23 cellular contexts compared by ENCODE assay signal in the genomic region with DNA sequence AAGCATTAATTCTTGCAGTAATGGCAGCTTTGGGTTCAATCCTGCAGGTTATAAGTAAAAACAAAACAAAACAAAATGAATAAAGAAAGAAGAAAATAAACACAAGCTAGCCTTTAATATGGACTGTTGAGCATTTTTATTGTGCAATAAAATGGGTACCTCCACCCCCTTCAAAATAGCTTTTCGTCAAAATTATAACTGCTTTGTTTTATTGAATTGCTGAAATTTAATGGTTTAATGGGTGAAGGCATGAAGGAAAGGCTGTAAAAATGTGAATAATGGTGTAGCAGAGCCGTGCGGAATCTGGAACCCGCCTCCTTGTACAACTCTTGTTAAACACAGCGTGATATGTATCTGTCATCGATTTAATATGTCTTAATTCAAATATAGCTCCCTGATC. TPM values are rescaled to one million over a fixed set of nuclear protein-coding genes. Genes with fewer than 3 reads are reported as not detected.
"Had no signal": no experiment of that assay in that cellular context is flagged by ENCODE, and none has a peak within 500 bp of the region (broad histone marks: within the 10 kb centered on the region; RNA-seq: fewer than 3 reads in every experiment).

No MANE protein-coding gene starts in this region.

- H2AFZ ChIP-seq: hepatocyte had no signal

- H3K4me3 ChIP-seq: body of pancreas, coronary artery, esophagus squamous epithelium, hepatocyte, left lung, smooth muscle cell, upper lobe of right lung had no signal

- ATAC-seq: activated naive CD4-positive, alpha-beta T cell treated with anti-CD3 and anti-CD28 coated beads, Interleukin-2, amount 50 U/mL, for 72 hours; body of pancreas; left lung; right cardiac atrium; stimulated activated naive CD8-positive, alpha-beta T cell treated with anti-CD3 and anti-CD28 coated beads, Interleukin-15, Interleukin-2, amounts not matched to agents 100 U/mL and 50 U/mL, for 24 hours; upper lobe of right lung had no signal

- H3K27ac ChIP-seq: body of pancreas, coronary artery, esophagus squamous epithelium, hepatocyte, left lung, upper lobe of right lung had no signal

- H3K36me3 ChIP-seq: esophagus squamous epithelium, left lung, upper lobe of right lung had no signal

- H3K9me3 Mint-ChIP-seq: central memory CD8-positive, alpha-beta T cell had no signal

- H3K4me3 Mint-ChIP-seq: central memory CD8-positive, alpha-beta T cell; T-helper 2 cell treated with Interferon-gamma antibody and Interleukin-4, amounts not matched to agents 5 μg/mL and 100 μg/mL, for 36 hours had no signal

- H3K4me2 ChIP-seq: hepatocyte, smooth muscle cell had no signal

- H3K27ac Mint-ChIP-seq: activated naive CD4-positive, alpha-beta T cell treated with anti-CD3 and anti-CD28 coated beads, Interleukin-2, amount 50 U/mL, for 72 hours; activated T-helper 2 cell treated with anti-CD3 and anti-CD28 coated beads, Interferon-gamma antibody, Interleukin-2, Interleukin-4, amounts not matched to agents 10 μg/mL and 5 μg/mL and 100 μg/mL, durations not matched to agents 14 hours and 24 hours and 36 hours; progenitor cell of endocrine pancreas; T-helper 2 cell treated with Interferon-gamma antibody and Interleukin-4, amounts not matched to agents 5 μg/mL and 100 μg/mL, for 36 hours had no signal

- H3K9me3 ChIP-seq: body of pancreas, left lung, upper lobe of right lung had no signal

- H3K79me2 ChIP-seq: hepatocyte had no signal

- FAIRE-seq: kidney had no signal

- DNase-seq: activated CD4-positive, alpha-beta T cell treated with anti-CD3 and anti-CD28 coated beads, Interleukin-2, amount 10 ng/mL, durations not matched to agents 7 days and 5 days; amygdala; body of pancreas; effector CD4-positive, alpha-beta T cell; esophagus squamous epithelium; kidney; left lung; mammary epithelial cell; occipital lobe; right cardiac atrium; stimulated activated naive CD8-positive, alpha-beta T cell treated with anti-CD3 and anti-CD28 coated beads, Interleukin-15, Interleukin-2, amounts not matched to agents 100 U/mL and 50 U/mL, for 24 hours; upper lobe of right lung had no signal

RNA-seq across cellular contexts. Expression of a gene that starts 2.2 kb away (rescaled TPM):
- total RNA-seq: activated CD4-positive, alpha-beta T cell treated with anti-CD3 and anti-CD28 coated beads, Interleukin-2, amount 10 ng/mL, durations not matched to agents 7 days and 5 days; activated naive CD4-positive, alpha-beta T cell treated with anti-CD3 and anti-CD28 coated beads, Interleukin-2, amount 50 U/mL, for 72 hours; activated T-helper 2 cell treated with anti-CD3 and anti-CD28 coated beads, Interferon-gamma antibody, Interleukin-2, Interleukin-4, amounts not matched to agents 10 μg/mL and 5 μg/mL and 100 μg/mL, durations not matched to agents 14 hours and 24 hours and 36 hours; body of pancreas; endothelial cell of umbilical vein; esophagus squamous epithelium; fibroblast of villous mesenchyme; glomerular endothelial cell; kidney; left lung; mammary epithelial cell; progenitor cell of endocrine pancreas; right cardiac atrium; smooth muscle cell; upper lobe of right lung had no signal
- polyA plus RNA-seq: endothelial cell of umbilical vein, hepatocyte, mammary epithelial cell, right cardiac atrium, smooth muscle cell had no signal

RNA-seq across cellular contexts. Expression of a gene that starts 7.8 kb away (rescaled TPM):
- total RNA-seq: activated CD4-positive, alpha-beta T cell treated with anti-CD3 and anti-CD28 coated beads, Interleukin-2, amount 10 ng/mL, durations not matched to agents 7 days and 5 days; activated T-helper 2 cell treated with anti-CD3 and anti-CD28 coated beads, Interferon-gamma antibody, Interleukin-2, Interleukin-4, amounts not matched to agents 10 μg/mL and 5 μg/mL and 100 μg/mL, durations not matched to agents 14 hours and 24 hours and 36 hours; body of pancreas; endothelial cell of umbilical vein; fibroblast of villous mesenchyme; glomerular endothelial cell; left lung; progenitor cell of endocrine pancreas; right cardiac atrium; smooth muscle cell; upper lobe of right lung had no signal
- polyA plus RNA-seq: right cardiac atrium, smooth muscle cell had no signal
